ENCODE assay signal across 9 cellular contexts in genomic region chr6:22062807-22063408, GRCh38.
DNase-seq lines count a peak whose midpoint lies in the region; ATAC-seq and TF ChIP-seq lines count a peak whose summit lies in the region.
"Had no signal": no experiment of that assay in that cellular context is flagged by ENCODE, and none has a peak within 500 bp of the region (broad histone marks: within the 10 kb centered on the region; RNA-seq: fewer than 3 reads in every experiment).

No MANE protein-coding gene starts in this region.

- peak; percentile 25 for DNase-seq in GM13976 (ENCODE audit: low spot score)
- DNase-seq in NOMO-1 treated with DMSO at 0.1 percent for 48 hours (lab: John Stamatoyannopoulos, UW; ENCODE audit: unreplicated experiment), result peak; percentile 80
- peak in 49 of 61 donors; percentile 3 to 84 (median 35) for DNase-seq in caudate nucleus (lab: John Stamatoyannopoulos, UW)
- DNase-seq in stimulated activated CD4-positive, alpha-beta T cell treated with anti-CD3 and anti-CD28 coated beads, TNF-alpha, amount 100 ng/mL, for 4 hours (ENCODE audit: low read depth in 3 of 3), result peak in 2 of 3 experiments; percentile 2 to 12
- no peak for DNase-seq in SW 1271 (lab: John Stamatoyannopoulos, UW)
- no peak for DNase-seq in LoVo (ENCODE audit: low spot score)
- DNase-seq in occipital lobe (lab: John Stamatoyannopoulos, UW), result no peak

- TF ChIP-seq CTCF in GM13976 (IDR thresholded peaks at IDR 0.05; ENCODE audit: borderline replicate concordance, control extremely low read depth, extremely low read depth, insufficient read depth, missing control alignments), result no peak

- no peak overlapping the region for H3K27ac ChIP-seq in caudate nucleus (ENCODE audit: low read depth, low read length)
- H3K27ac ChIP-seq: HL-60 had no signal

- in situ Hi-C loops in GM13976 (cut with MboI; ENCODE audit: low sequenced_read_pairs, unreplicated experiment), result no loop called here

- ATAC-seq in GM21786 (IDR thresholded peaks at IDR 0.05; ENCODE audit: unreplicated experiment), result peak; percentile 69

Comparison
In these comparisons a context has a peak if more than half of its experiments do, and no peak if none do; other contexts are left out.
1. DNase-seq: peak in GM13976 (single experiment), NOMO-1 treated with DMSO at 0.1 percent for 48 hours (single experiment), caudate nucleus (49 of 61) and stimulated activated CD4-positive, alpha-beta T cell treated with anti-CD3 and anti-CD28 coated beads, TNF-alpha, amount 100 ng/mL, for 4 hours (2 of 3); none in SW 1271 (0 of 2), LoVo (single experiment) and occipital lobe (single experiment).